In genomic region chr12:93569656-93570551, GRCh38 we compare ENCODE assay signal across 8 cellular contexts. TPM values are rescaled to one million over a fixed set of nuclear protein-coding genes. Genes with fewer than 3 reads are reported as not detected.
DNase-seq lines count a peak whose midpoint lies in the region; ATAC-seq and TF ChIP-seq lines count a peak whose summit lies in the region.

No MANE protein-coding gene starts in this region.

- POLR2A ChIA-PET in CD4-positive, alpha-beta memory T cell (lab: Charles Lee; ENCODE audit: partially characterized antibody) = interaction anchor here (0.6 to 3.1 kb wide), 6 partner anchors 102 to 532 kb away, joined by 3 to 37 read pairs (median 4); partner anchors contain the start of genes CRADD and MRPL42

- CTCF ChIA-PET in CD4-positive, alpha-beta memory T cell (lab: Charles Lee; ENCODE audit: partially characterized antibody) = interaction anchor here (0.7 to 6.4 kb wide), 31 partner anchors 10 to 1947 kb away, joined by 3 to 217 read pairs (median 4); partner anchors contain the start of genes CRADD and MRPL42

- H3K36me3 Mint-ChIP-seq in CD4-positive, alpha-beta memory T cell = peaks cover 12 to 15% of the 10 kb centered on the region in 2 donors

- peaks cover 1 to 2% of the 10 kb centered on the region in 2 donors for H3K27me3 Mint-ChIP-seq in CD4-positive, alpha-beta memory T cell
- H3K27me3 Mint-ChIP-seq in stimulated activated naive CD8-positive, alpha-beta T cell treated with anti-CD3 and anti-CD28 coated beads, Interleukin-15, amount 100 ng/mL, for 72 hours = no peaks in the 10 kb centered on the region

- peak overlapping the region; percentile 73 for H3K27ac ChIP-seq in CD4-positive, alpha-beta memory T cell (ENCODE audit: low read depth, low read length)
- H3K27ac ChIP-seq in neural cell (ENCODE audit: low read length) = peak overlapping the region; percentile 87

- TF ChIP-seq RAD21 in neural cell (conservative IDR thresholded peaks at IDR 0.05) = peak; percentile 79

- no peak for TF ChIP-seq EP300 in neural cell (conservative IDR thresholded peaks at IDR 0.05; ENCODE audit: poor library complexity, severe bottlenecking)

- peak overlapping the region; percentile 90 to 98 (median 92) for H3K4me3 Mint-ChIP-seq in CD4-positive, alpha-beta memory T cell
- H3K4me3 Mint-ChIP-seq in stimulated activated naive CD8-positive, alpha-beta T cell treated with anti-CD3 and anti-CD28 coated beads, Interleukin-15, amount 100 ng/mL, for 72 hours = peak overlapping the region; percentile 91 to 95

- peak; percentile 70 for TF ChIP-seq CTCF in neural cell (IDR thresholded peaks at IDR 0.05; ENCODE audit: poor library complexity, severe bottlenecking)

- peak overlapping the region; percentile 71 to 78 for H3K4me3 ChIP-seq in CD4-positive, alpha-beta memory T cell (ENCODE audit: low read length in 2 of 2)
- H3K4me3 ChIP-seq in neural cell (ENCODE audit: low read length) = peak overlapping the region; percentile 92

- no peaks in the 10 kb centered on the region for H3K36me3 ChIP-seq in CD4-positive, alpha-beta memory T cell (ENCODE audit: insufficient read depth, low read length)
- no peaks in the 10 kb centered on the region for H3K36me3 ChIP-seq in neural cell (ENCODE audit: insufficient read depth, low read length)

- peak overlapping the region; percentile 68 for H3K4me2 ChIP-seq in neural cell (ENCODE audit: low read length)

- peak overlapping the region; percentile 67 for H2AFZ ChIP-seq in neural cell (ENCODE audit: low read depth, low read length)

- H3F3A ChIP-seq in neural cell (ENCODE audit: insufficient read depth, low read length, poor library complexity, severe bottlenecking) = no peaks in the 10 kb centered on the region

- no peaks in the 10 kb centered on the region for H3K9me3 Mint-ChIP-seq in CD4-positive, alpha-beta memory T cell
- H3K9me3 Mint-ChIP-seq in stimulated activated naive CD8-positive, alpha-beta T cell treated with anti-CD3 and anti-CD28 coated beads, Interleukin-15, amount 100 ng/mL, for 72 hours = no peaks in the 10 kb centered on the region

- H3K4me1 ChIP-seq in CD4-positive, alpha-beta memory T cell (ENCODE audit: insufficient read depth, low read length) = peaks cover 28% of the 10 kb centered on the region

- H3K27me3 ChIP-seq in CD4-positive, alpha-beta memory T cell (ENCODE audit: insufficient read depth, low read length) = peaks cover 3% of the 10 kb centered on the region
- H3K27me3 ChIP-seq in neural cell (ENCODE audit: insufficient read depth, low read depth, low read length) = peaks cover 23% of the 10 kb centered on the region

- H3K9me2 ChIP-seq in neural cell (ENCODE audit: insufficient read depth, low read length) = no peaks in the 10 kb centered on the region

- peaks cover 10% of the 10 kb centered on the region for H3K79me2 ChIP-seq in neural cell (replicated peaks; ENCODE audit: insufficient read depth, low read length)

- H3K9ac ChIP-seq in neural cell (ENCODE audit: low read length) = peak overlapping the region; percentile 90

- no peaks in the 10 kb centered on the region for H3K9me3 ChIP-seq in CD4-positive, alpha-beta memory T cell (ENCODE audit: control insufficient read depth in 1 of 2, low read length in 2 of 2)
- H3K9me3 ChIP-seq in neural cell (ENCODE audit: low read length) = no peaks in the 10 kb centered on the region

- peaks cover 16 to 41% (median 28%) of the 10 kb centered on the region in 4 donors for H3K4me1 Mint-ChIP-seq in CD4-positive, alpha-beta memory T cell
- peaks cover 33% of the 10 kb centered on the region for H3K4me1 Mint-ChIP-seq in stimulated activated naive CD8-positive, alpha-beta T cell treated with anti-CD3 and anti-CD28 coated beads, Interleukin-15, amount 100 ng/mL, for 72 hours

- intact Hi-C loops in CD4-positive, alpha-beta memory T cell (cut with micrococcal nuclease) = loop anchor here (1.0 to 5.0 kb wide), 10 partner anchors 21 to 1647 kb away; partner anchors contain the start of genes FGD6, NR2C1, NUDT4 and VEZT

- peak overlapping the region; percentile 87 to 96 (median 92) for H3K27ac Mint-ChIP-seq in CD4-positive, alpha-beta memory T cell
- peak overlapping the region; percentile 97 to 98 for H3K27ac Mint-ChIP-seq in stimulated activated naive CD8-positive, alpha-beta T cell treated with anti-CD3 and anti-CD28 coated beads, Interleukin-15, amount 100 ng/mL, for 72 hours

- peak; percentile 50 for ATAC-seq in GM19395 (IDR thresholded peaks at IDR 0.05; ENCODE audit: unreplicated experiment)
- ATAC-seq in stimulated activated naive CD8-positive, alpha-beta T cell treated with anti-CD3 and anti-CD28 coated beads, Interleukin-15, amount 100 ng/mL, for 72 hours = peak; percentile 70

- peaks cover under 1% of the 10 kb centered on the region for H4K20me1 ChIP-seq in neural cell (ENCODE audit: insufficient read depth)

- DNase-seq in CD4-positive, alpha-beta memory T cell = peak; percentile 73 to 80 (median 74)
- DNase-seq in HT1080 (ENCODE audit: low read depth) (peak; percentile 69), fibroblast of the conjunctiva (ENCODE audit: low read depth) (peak; percentile 82)
- peak; percentile 91 for DNase-seq in activated effector memory CD4-positive, alpha-beta T cell treated with anti-CD3 and anti-CD28 coated beads, Interleukin-2, amount 50 U/mL, for 16 hours
- peak; percentile 83 to 84 for DNase-seq in stimulated activated naive CD8-positive, alpha-beta T cell treated with anti-CD3 and anti-CD28 coated beads, Interleukin-15, amount 100 ng/mL, for 72 hours

TF ChIP-seq in PFSK-1, 5 proteins besides CTCF, POLR2A, EP300 and RAD21 (continues in another document):
- peak; percentile 56 for TF ChIP-seq FOXP2 (optimal IDR thresholded peaks at IDR 0.05; ENCODE audit: borderline replicate concordance, extremely low read depth, extremely low read length, insufficient read depth)
- TF ChIP-seq SIN3A (IDR thresholded peaks at IDR 0.05; ENCODE audit: borderline replicate concordance, insufficient read depth, low read length) = no peak
- no peak for TF ChIP-seq REST (IDR thresholded peaks at IDR 0.05; ENCODE audit: insufficient read depth in 1 of 2, low read depth in 2 of 2, low read length in 2 of 2)

TF ChIP-seq in neural cell, 6 proteins besides CTCF, POLR2A, EP300 and RAD21:
- TF ChIP-seq TAF1 (IDR thresholded peaks at IDR 0.05; ENCODE audit: low read depth) (no peak), MXI1 (conservative IDR thresholded peaks at IDR 0.05; ENCODE audit: poor library complexity, severe bottlenecking) (no peak), REST (IDR thresholded peaks at IDR 0.05; ENCODE audit: borderline replicate concordance) (no peak), EZH2 (IDR thresholded peaks at IDR 0.05; ENCODE audit: borderline replicate concordance, insufficient read depth, low read length, poor library complexity, severe bottlenecking) (no peak), POLR2AphosphoS5 (IDR thresholded peaks at IDR 0.05) (no peak), SMC3 (conservative IDR thresholded peaks at IDR 0.05; ENCODE audit: poor library complexity) (peak; percentile 84)

RNA-seq across cellular contexts. Expression of gene SOCS2, which starts 2.6 kb away (rescaled TPM):
- total RNA-seq in CD4-positive, alpha-beta memory T cell = 1 to 10 TPM; 1.7 to 2.6 TPM
- polyA plus RNA-seq in CD4-positive, alpha-beta memory T cell = 10 to 100 TPM; 37.3 to 69.0 TPM
- total RNA-seq in HT1080 (2014; rRNA removed; shearing (Covaris generic)) = 14.9 and 15.6 TPM in 2 replicates
- polyA plus RNA-seq in HT1080 (2015; cell fraction: cytosol; rRNA removed) = 16.3 and 17.9 TPM in 2 replicates
- polyA plus RNA-seq in HT1080 (2015; cell fraction: nucleus; rRNA removed) = 12.8 and 14.9 TPM in 2 replicates
- 55.5 TPM for polyA plus RNA-seq in PFSK-1 (2012; ENCODE audit: insufficient read length, low read depth)
- polyA plus RNA-seq in neural cell = 115 and 119 TPM in 2 replicates
- polyA minus RNA-seq in neural cell = 110 and 112 TPM in 2 replicates

Comparison
In these comparisons a context has a peak if more than half of its experiments do, and no peak if none do; other contexts are left out.
1. Peak in every context shown above with its lines: DNase-seq, ATAC-seq, H3K4me3 ChIP-seq and H3K27ac ChIP-seq.